Comparison of ENCODE assay signal across 18 cellular contexts in genomic region chr6:109019911-109020310, GRCh38.
DNase-seq lines count a peak whose midpoint lies in the region; ATAC-seq, FAIRE-seq and TF ChIP-seq lines count a peak whose summit lies in the region.
"Had no signal": no experiment of that assay in that cellular context is flagged by ENCODE, and none has a peak within 500 bp of the region (broad histone marks: within the 10 kb centered on the region; RNA-seq: fewer than 3 reads in every experiment).

No MANE protein-coding gene starts in this region.

- FAIRE-seq in kidney (lab: Jason Lieb, UNC): peak; percentile 44
- no peak for FAIRE-seq in GM19239 (lab: Jason Lieb, UNC)
- FAIRE-seq: GM12892, K562 had no signal

- peak; percentile 42 for ATAC-seq in activated CD4-positive, alpha-beta T cell treated with anti-CD3 and anti-CD28 coated beads for 36 hours
- peak; percentile 64 for ATAC-seq in central memory CD8-positive, alpha-beta T cell (replicated peaks; ENCODE audit: extremely low read depth, poor library complexity, severe bottlenecking)
- ATAC-seq in psoas muscle: no peak
- no peak for ATAC-seq in HG02852 (IDR thresholded peaks at IDR 0.05; ENCODE audit: unreplicated experiment)
- ATAC-seq: K562 had no signal

- H3K4me1 Mint-ChIP-seq in activated CD4-positive, alpha-beta T cell treated with anti-CD3 and anti-CD28 coated beads for 36 hours: peaks cover 39% of the 10 kb centered on the region
- peaks cover 4% of the 10 kb centered on the region for H3K4me1 Mint-ChIP-seq in activated CD4-positive, alpha-beta T cell treated with anti-CD3 and anti-CD28 coated beads, Interleukin-2, amount 10 ng/mL, durations not matched to agents 24 days and 14 days
- H3K4me1 Mint-ChIP-seq in central memory CD8-positive, alpha-beta T cell: peaks cover 28% of the 10 kb centered on the region
- H3K4me1 Mint-ChIP-seq in Caco-2 (ENCODE audit: low read depth, unreplicated experiment): no peaks in the 10 kb centered on the region

- no peak overlapping the region for H3K9ac ChIP-seq in kidney (ENCODE audit: low read length in 2 of 2)

- H3K4me1 ChIP-seq in kidney (ENCODE audit: control insufficient read depth in 1 of 2, insufficient read depth in 1 of 2, low read depth in 1 of 2, low read length in 2 of 2) (no peaks in the 10 kb centered on the region), psoas muscle (peaks cover 71% of the 10 kb centered on the region), Caco-2 (no peaks in the 10 kb centered on the region)

- WGBS in psoas muscle, 3 donors: 49 to 52% (median 50%) methylated on average over 1 of the region's 1 CpG

- H3K27ac Mint-ChIP-seq in activated CD4-positive, alpha-beta T cell treated with anti-CD3 and anti-CD28 coated beads for 36 hours: no peak overlapping the region
- no peak overlapping the region for H3K27ac Mint-ChIP-seq in activated CD4-positive, alpha-beta T cell treated with anti-CD3 and anti-CD28 coated beads, Interleukin-2, amount 10 ng/mL, durations not matched to agents 24 days and 14 days
- H3K27ac Mint-ChIP-seq in central memory CD8-positive, alpha-beta T cell (ENCODE audit: low read depth): peak overlapping the region; percentile 67
- H3K27ac Mint-ChIP-seq in Caco-2 (ENCODE audit: unreplicated experiment): no peak overlapping the region

- H3K27ac ChIP-seq in kidney (ENCODE audit: low read depth in 2 of 2, low read length in 2 of 2) (no peak overlapping the region), psoas muscle (peak overlapping the region; percentile 75)
- H3K27ac ChIP-seq: 22Rv1, C4-2B, RWPE1 had no signal

- no peak overlapping the region for H3K4me3 Mint-ChIP-seq in activated CD4-positive, alpha-beta T cell treated with anti-CD3 and anti-CD28 coated beads for 36 hours
- no peak overlapping the region for H3K4me3 Mint-ChIP-seq in activated CD4-positive, alpha-beta T cell treated with anti-CD3 and anti-CD28 coated beads, Interleukin-2, amount 10 ng/mL, durations not matched to agents 24 days and 14 days
- no peak overlapping the region for H3K4me3 Mint-ChIP-seq in central memory CD8-positive, alpha-beta T cell
- H3K4me3 Mint-ChIP-seq in Caco-2 (ENCODE audit: unreplicated experiment): no peak overlapping the region

- CTCF ChIA-PET in activated CD4-positive, alpha-beta T cell treated with anti-CD3 and anti-CD28 coated beads for 36 hours (lab: Charles Lee): interaction anchor here (2.5 kb wide), 1 partner anchor 9 kb away, joined by 10 read pairs; no protein-coding TSS in a partner anchor
- CTCF ChIA-PET in Caco-2 (lab: Charles Lee): no interaction called here

- no TSS peak for BruUV-seq in Caco-2 (replicated peaks; lab: Mats Ljungman, UMichigan)

- intact Hi-C loops in activated CD4-positive, alpha-beta T cell treated with anti-CD3 and anti-CD28 coated beads for 36 hours (cut with DNase I, micrococcal nuclease): loop anchor here in 1 of 2 experiments (10.0 kb wide), 1 partner anchor 725 kb away; the partner anchor contains the start of gene AFG1L
- intact Hi-C loops in activated CD4-positive, alpha-beta T cell treated with anti-CD3 and anti-CD28 coated beads, Interleukin-2, amount 10 ng/mL, durations not matched to agents 24 days and 14 days (cut with micrococcal nuclease): no loop called here
- intact Hi-C loops in kidney (cut with DNase I): no loop called here
- intact Hi-C loops in psoas muscle (cut with DNase I): no loop called here
- intact Hi-C loops in Caco-2 (cut with micrococcal nuclease; ENCODE audit: unreplicated experiment): no loop called here

- POLR2A ChIA-PET in activated CD4-positive, alpha-beta T cell treated with anti-CD3 and anti-CD28 coated beads for 36 hours (lab: Charles Lee): no interaction called here
- POLR2A ChIA-PET in Caco-2 (lab: Charles Lee): no interaction called here

- no peaks in the 10 kb centered on the region for H3K9me3 Mint-ChIP-seq in activated CD4-positive, alpha-beta T cell treated with anti-CD3 and anti-CD28 coated beads for 36 hours (ENCODE audit: low read depth)
- no peaks in the 10 kb centered on the region for H3K9me3 Mint-ChIP-seq in activated CD4-positive, alpha-beta T cell treated with anti-CD3 and anti-CD28 coated beads, Interleukin-2, amount 10 ng/mL, durations not matched to agents 24 days and 14 days
- no peaks in the 10 kb centered on the region for H3K9me3 Mint-ChIP-seq in central memory CD8-positive, alpha-beta T cell
- H3K9me3 Mint-ChIP-seq in Caco-2 (ENCODE audit: unreplicated experiment): no peaks in the 10 kb centered on the region

- H3K4me3 ChIP-seq in kidney (ENCODE audit: low read length in 2 of 2): no peak overlapping the region
- peak overlapping the region; percentile 5 for H3K4me3 ChIP-seq in psoas muscle
- H3K4me3 ChIP-seq in Caco-2 (ENCODE audit: low read depth, low read length): no peak overlapping the region
- H3K4me3 ChIP-seq: K562 had no signal

- H3K27me3 Mint-ChIP-seq in activated CD4-positive, alpha-beta T cell treated with anti-CD3 and anti-CD28 coated beads for 36 hours: no peaks in the 10 kb centered on the region
- no peaks in the 10 kb centered on the region for H3K27me3 Mint-ChIP-seq in activated CD4-positive, alpha-beta T cell treated with anti-CD3 and anti-CD28 coated beads, Interleukin-2, amount 10 ng/mL, durations not matched to agents 24 days and 14 days
- no peaks in the 10 kb centered on the region for H3K27me3 Mint-ChIP-seq in central memory CD8-positive, alpha-beta T cell
- no peaks in the 10 kb centered on the region for H3K27me3 Mint-ChIP-seq in Caco-2 (ENCODE audit: insufficient read depth, unreplicated experiment)

- no peaks in the 10 kb centered on the region for H3K9me3 ChIP-seq in kidney (ENCODE audit: control insufficient read depth in 1 of 2, low read length in 2 of 2)
- no peaks in the 10 kb centered on the region for H3K9me3 ChIP-seq in psoas muscle
- H3K9me3 ChIP-seq in Caco-2: no peaks in the 10 kb centered on the region

- H3K36me3 Mint-ChIP-seq in activated CD4-positive, alpha-beta T cell treated with anti-CD3 and anti-CD28 coated beads for 36 hours (ENCODE audit: low read depth): no peaks in the 10 kb centered on the region
- no peaks in the 10 kb centered on the region for H3K36me3 Mint-ChIP-seq in activated CD4-positive, alpha-beta T cell treated with anti-CD3 and anti-CD28 coated beads, Interleukin-2, amount 10 ng/mL, durations not matched to agents 24 days and 14 days (ENCODE audit: low read depth)
- no peaks in the 10 kb centered on the region for H3K36me3 Mint-ChIP-seq in central memory CD8-positive, alpha-beta T cell (ENCODE audit: insufficient read depth)
- H3K36me3 Mint-ChIP-seq in Caco-2 (ENCODE audit: insufficient read depth, unreplicated experiment): no peaks in the 10 kb centered on the region

- H3K27me3 ChIP-seq in psoas muscle (ENCODE audit: insufficient read depth in 3 of 3, low read length in 2 of 3) (no peaks in the 10 kb centered on the region), Caco-2 (replicated peaks; ENCODE audit: control insufficient read depth, insufficient read depth, low read length) (no peaks in the 10 kb centered on the region)

- TF ChIP-seq CTCF in kidney (IDR thresholded peaks at IDR 0.05; ENCODE audit: borderline replicate concordance, extremely low read depth, insufficient read depth) (no peak), psoas muscle (IDR thresholded peaks at IDR 0.05) (no peak), Caco-2 (IDR thresholded peaks at IDR 0.05; ENCODE audit: insufficient read depth in 1 of 2, low read depth in 1 of 2, low read length in 1 of 2, severe bottlenecking in 1 of 2, unreplicated experiment in 1 of 2) (no peak)

- H3K36me3 ChIP-seq in kidney (ENCODE audit: control insufficient read depth in 1 of 2, insufficient read depth in 2 of 2, low read length in 2 of 2): no peaks in the 10 kb centered on the region
- no peaks in the 10 kb centered on the region for H3K36me3 ChIP-seq in psoas muscle (ENCODE audit: insufficient read depth in 1 of 2, low read depth in 1 of 2)
- no peaks in the 10 kb centered on the region for H3K36me3 ChIP-seq in Caco-2 (ENCODE audit: control insufficient read depth, insufficient read depth, low read length)

- DNase-seq in activated CD4-positive, alpha-beta T cell treated with anti-CD3 and anti-CD28 coated beads for 36 hours: no peak
- no peak for DNase-seq in activated CD4-positive, alpha-beta T cell treated with anti-CD3 and anti-CD28 coated beads, Interleukin-2, amount 10 ng/mL, durations not matched to agents 24 days and 14 days
- no peak for DNase-seq in central memory CD8-positive, alpha-beta T cell (ENCODE audit: low spot score in 2 of 2)
- DNase-seq in kidney (no peak), psoas muscle (no peak), GM19239 (ENCODE audit: insufficient read length, low spot score) (no peak), Caco-2 (no peak)
- DNase-seq: DND-41, GDM1, NCI-H1048, NCI-H1694, NCI-H69 had no signal

Comparison
In these comparisons a context has a peak if more than half of its experiments do, and no peak if none do; other contexts are left out.
1. ATAC-seq: peak in activated CD4-positive, alpha-beta T cell treated with anti-CD3 and anti-CD28 coated beads for 36 hours (single experiment) and central memory CD8-positive, alpha-beta T cell (single experiment); none in psoas muscle (0 of 4) and HG02852 (single experiment).